ENCODE assay signal across 18 cellular contexts in the genomic region with DNA sequence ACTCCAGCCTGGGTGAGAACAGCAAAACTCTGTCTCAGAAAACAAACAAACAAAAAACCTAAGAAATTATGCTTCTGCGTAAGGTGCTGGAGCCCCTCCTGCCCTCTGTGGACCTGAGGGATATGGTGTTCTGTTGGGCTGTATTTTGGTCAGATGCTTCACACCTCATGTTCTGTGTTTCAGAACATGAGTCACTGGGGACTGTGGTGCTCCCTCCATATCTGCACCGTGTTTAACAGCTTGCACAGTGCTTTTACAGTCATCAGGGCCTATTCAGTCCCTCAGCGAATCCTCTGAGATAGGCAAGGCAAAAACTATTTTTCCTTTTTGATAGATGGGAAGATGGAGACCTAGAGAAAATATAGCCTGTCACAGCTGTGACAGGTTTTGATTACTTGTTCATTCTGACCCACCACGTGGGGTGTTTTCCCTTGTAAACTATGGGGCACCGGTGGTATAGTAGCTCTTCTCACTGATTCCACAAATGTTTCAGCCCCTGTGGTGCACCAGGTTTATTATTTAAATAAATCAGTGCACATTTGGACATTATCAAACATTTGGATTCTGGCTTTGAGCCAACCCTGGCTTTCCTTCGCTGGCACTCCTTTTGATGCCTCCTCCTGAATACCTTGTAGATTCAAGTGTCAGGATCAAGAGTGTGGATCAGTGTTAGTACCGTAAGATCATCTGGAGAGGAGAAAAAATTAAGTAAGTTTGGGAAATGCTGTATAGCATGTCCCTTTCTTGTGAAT. TPM values are rescaled to one million over a fixed set of nuclear protein-coding genes. Genes with fewer than 3 reads are reported as not detected.
DNase-seq lines count a peak whose midpoint lies in the region; ATAC-seq, FAIRE-seq and TF ChIP-seq lines count a peak whose summit lies in the region.
"Had no signal": no experiment of that assay in that cellular context is flagged by ENCODE, and none has a peak within 500 bp of the region (broad histone marks: within the 10 kb centered on the region; RNA-seq: fewer than 3 reads in every experiment).

No MANE protein-coding gene starts in this region.

- H3K27me3 ChIP-seq in CD8-positive, alpha-beta T cell (ENCODE audit: insufficient read depth, low read length) = no peaks in the 10 kb centered on the region
- no peaks in the 10 kb centered on the region for H3K27me3 ChIP-seq in K562 (ENCODE audit: control insufficient read depth in 2 of 2, insufficient read depth in 2 of 2, low read length in 2 of 2)

- DNase-seq in CD8-positive, alpha-beta T cell = no peak
- DNase-seq in K562 (ENCODE audit: extremely low read depth in 1 of 4, low spot score in 3 of 4) (no peak), SKM-1 treated with dmso at 0.1 percent for 144 hours (lab: John Stamatoyannopoulos, UW; ENCODE audit: unreplicated experiment) (no peak), NCI-H1436 (lab: John Stamatoyannopoulos, UW) (no peak)
- DNase-seq: activated CD4-positive, CD25-positive, alpha-beta regulatory T cell; Karpas-422; NCI-H1930; NCI-H226; NCI-H774; nephron progenitor cell; OCI-M1; trophoblast cell had no signal

- TF ChIP-seq CTCF in CD8-positive, alpha-beta T cell (IDR thresholded peaks at IDR 0.05) = no peak
- no peak for TF ChIP-seq CTCF in K562 (IDR thresholded peaks at IDR 0.05 in 2 of 3, conservative IDR thresholded peaks at IDR 0.05 in 1 of 3; ENCODE audit: insufficient read depth in 2 of 3, low read depth in 1 of 3, low read length in 3 of 3)

- H3K36me3 ChIP-seq in CD8-positive, alpha-beta T cell (ENCODE audit: insufficient read depth, low read length) = peaks cover 34% of the 10 kb centered on the region
- peaks cover 68% of the 10 kb centered on the region; the same call in 2 of the 3 replicates for H3K36me3 ChIP-seq in K562 (ENCODE audit: control insufficient read depth, insufficient read depth, low read length)

- no peaks in the 10 kb centered on the region for H3K4me1 ChIP-seq in CD8-positive, alpha-beta T cell (ENCODE audit: insufficient read depth, low read length)
- no peaks in the 10 kb centered on the region for H3K4me1 ChIP-seq in K562 (replicated peaks in 1 of 2; ENCODE audit: control insufficient read depth in 2 of 2, insufficient read depth in 2 of 2, low read length in 2 of 2)
- H3K4me1 ChIP-seq: parathyroid adenoma had no signal

- H3K4me3 ChIP-seq in CD8-positive, alpha-beta T cell (ENCODE audit: low read depth, low read length) = no peak overlapping the region
- no peak overlapping the region for H3K4me3 ChIP-seq in K562

- no peak overlapping the region for H3K9ac ChIP-seq in K562 (ENCODE audit: insufficient read depth in 1 of 2, low read depth in 2 of 2, low read length in 2 of 2)
- H3K9ac ChIP-seq: parathyroid adenoma had no signal

- H3K36me3 Mint-ChIP-seq in CD8-positive, alpha-beta T cell = peaks cover 83% of the 10 kb centered on the region
- peaks cover 62% of the 10 kb centered on the region for H3K36me3 Mint-ChIP-seq in stimulated activated memory B cell treated with anti-CD40 and anti-IgM and Interleukin-4, amounts not matched to agents 10 μg/mL and 1 μg/mL and 100 μg/mL, for 72 hours

- peak overlapping the region; percentile 78 for H3K27ac Mint-ChIP-seq in CD8-positive, alpha-beta T cell
- peak overlapping the region; percentile 49 for H3K27ac Mint-ChIP-seq in stimulated activated memory B cell treated with anti-CD40 and anti-IgM and Interleukin-4, amounts not matched to agents 10 μg/mL and 1 μg/mL and 100 μg/mL, for 72 hours

- no peaks in the 10 kb centered on the region for H3K9me3 Mint-ChIP-seq in CD8-positive, alpha-beta T cell
- H3K9me3 Mint-ChIP-seq in stimulated activated memory B cell treated with anti-CD40 and anti-IgM and Interleukin-4, amounts not matched to agents 10 μg/mL and 1 μg/mL and 100 μg/mL, for 72 hours = no peaks in the 10 kb centered on the region
- H3K9me3 Mint-ChIP-seq: nephron progenitor cell had no signal

- H3K9me1 ChIP-seq in K562 (ENCODE audit: control insufficient read depth, insufficient read depth, low read length) = no peaks in the 10 kb centered on the region

- H3K79me2 ChIP-seq in K562 (ENCODE audit: control insufficient read depth, insufficient read depth, low read length) = no peaks in the 10 kb centered on the region

- H3K9me3 ChIP-seq in CD8-positive, alpha-beta T cell (ENCODE audit: low read length) = no peaks in the 10 kb centered on the region
- H3K9me3 ChIP-seq in K562 (replicated peaks; ENCODE audit: control insufficient read depth, insufficient read depth, low read depth, low read length) = no peaks in the 10 kb centered on the region

- CTCF ChIA-PET in CD8-positive, alpha-beta T cell (lab: Charles Lee) = no interaction called here
- CTCF ChIA-PET in K562 (lab: Yijun Ruan, JAX; ENCODE audit: low intra/inter-chr PET ratio) = no interaction called here

- H3K4me3 Mint-ChIP-seq in CD8-positive, alpha-beta T cell = no peak overlapping the region
- H3K4me3 Mint-ChIP-seq in stimulated activated memory B cell treated with anti-CD40 and anti-IgM and Interleukin-4, amounts not matched to agents 10 μg/mL and 1 μg/mL and 100 μg/mL, for 72 hours = no peak overlapping the region
- H3K4me3 Mint-ChIP-seq: nephron progenitor cell had no signal

- no peak for TF ChIP-seq RAD21 in Ishikawa (IDR thresholded peaks at IDR 0.05; ENCODE audit: low read depth)
- no peak for TF ChIP-seq RAD21 in K562 (CRISPR knock-in tag; conservative IDR thresholded peaks at IDR 0.05 in 1 of 2, IDR thresholded peaks at IDR 0.05 in 1 of 2)

- H3K4me2 ChIP-seq in K562 (ENCODE audit: insufficient read depth, low read length) = no peak overlapping the region

- 65% methylated on average over 7 of the region's 7 CpGs for WGBS in K562 (ENCODE audit: insufficient coverage, low coverage, missing lambda C conversion rate)

- no peaks in the 10 kb centered on the region for H4K20me1 ChIP-seq in K562 (replicated peaks; ENCODE audit: control insufficient read depth, insufficient read depth, low read length)

- in situ Hi-C loops in K562 (cut with MboI) = no loop called here

- H2AFZ ChIP-seq in K562 (ENCODE audit: low read depth, low read length) = no peak overlapping the region
- H2AFZ ChIP-seq: parathyroid adenoma had no signal

- no peak for ATAC-seq in CD8-positive, alpha-beta T cell
- ATAC-seq in K562 (no peak), GM18868 (IDR thresholded peaks at IDR 0.05; ENCODE audit: unreplicated experiment) (no peak)
- no peak for ATAC-seq in stimulated activated memory B cell treated with anti-CD40 and anti-IgM and Interleukin-4, amounts not matched to agents 10 μg/mL and 1 μg/mL and 100 μg/mL, for 72 hours

- BruUV-seq in K562 (replicated peaks; lab: Mats Ljungman, UMichigan) = no TSS peak

- POLR2A ChIA-PET in CD8-positive, alpha-beta T cell (lab: Charles Lee) = interaction anchor here (1.1 kb wide), 1 partner anchor 10 kb away, joined by 4 read pairs; a partner anchor contains a TSS
- POLR2A ChIA-PET in K562 (lab: Yijun Ruan, JAX) = interaction anchor here (2.3 kb wide), 1 partner anchor 9 kb away, joined by 5 read pairs; a partner anchor contains a TSS

- intact Hi-C loops in CD8-positive, alpha-beta T cell (cut with DNase I, micrococcal nuclease) = loop anchor here in 1 of 2 experiments (1.0 kb wide), 1 partner anchor 268 kb away; no protein-coding TSS in a partner anchor
- intact Hi-C loops in K562 (cut with micrococcal nuclease) = no loop called here

- no peaks in the 10 kb centered on the region for H3K27me3 Mint-ChIP-seq in CD8-positive, alpha-beta T cell (ENCODE audit: low read depth)
- H3K27me3 Mint-ChIP-seq in stimulated activated memory B cell treated with anti-CD40 and anti-IgM and Interleukin-4, amounts not matched to agents 10 μg/mL and 1 μg/mL and 100 μg/mL, for 72 hours = no peaks in the 10 kb centered on the region

- peak; percentile 40 for FAIRE-seq in K562 (lab: Jason Lieb, UNC)
- FAIRE-seq: GM12892, H1 had no signal

- TF ChIP-seq POLR2A in K562 (conservative IDR thresholded peaks at IDR 0.05) = no peak

- H3K4me1 Mint-ChIP-seq in CD8-positive, alpha-beta T cell (ENCODE audit: low read depth) = peaks cover 4% of the 10 kb centered on the region
- peaks cover 14% of the 10 kb centered on the region for H3K4me1 Mint-ChIP-seq in stimulated activated memory B cell treated with anti-CD40 and anti-IgM and Interleukin-4, amounts not matched to agents 10 μg/mL and 1 μg/mL and 100 μg/mL, for 72 hours
- H3K4me1 Mint-ChIP-seq: nephron progenitor cell had no signal

- no peak overlapping the region for H3K27ac ChIP-seq in CD8-positive, alpha-beta T cell (ENCODE audit: low read depth, low read length)
- H3K27ac ChIP-seq in K562 (ENCODE audit: extremely low read depth, low read depth, low read length) = no peak overlapping the region
- H3K27ac ChIP-seq: parathyroid adenoma had no signal

- TF ChIP-seq EP300 in Ishikawa (IDR thresholded peaks at IDR 0.05; ENCODE audit: borderline replicate concordance) = no peak
- TF ChIP-seq EP300 in K562 (IDR thresholded peaks at IDR 0.05; ENCODE audit: low read length) = no peak

RNA-seq across cellular contexts. Expression of a gene that starts 9.6 kb away (rescaled TPM):
- 10 to 100 TPM; 12.3 TPM for total RNA-seq in CD8-positive, alpha-beta T cell
- 10.0 and 15.3 TPM in 2 replicates for total RNA-seq in K562 (2011; cell fraction: chromatin; rRNA removed; ENCODE audit: low replicate concordance)
- total RNA-seq in K562 (2011; cell fraction: nucleolus; rRNA removed) = 5.7 and 7.5 TPM in 2 replicates
- total RNA-seq in K562 (2011; cell fraction: nucleoplasm; rRNA removed) = 7.3 and 10.5 TPM in 2 replicates
- total RNA-seq in K562 (2014; rRNA removed) (1.7 and 2.3 TPM in 2 replicates), K562 (2014; rRNA removed; fragmentation: Illumina TruSeq; extraction: Trizol) (3.7 and 3.8 TPM in 2 replicates), K562 (2015; rRNA removed; fragmentation: Illumina TruSeq; extraction: Trizol) (2.8 and 3.4 TPM in 2 replicates), K562 (2021) (6.6 and 7.0 TPM in 2 replicates)
- polyA plus RNA-seq in K562 (2011; rRNA removed) (1.8 and 1.9 TPM in 2 replicates), K562 (2014; fragmentation: Illumina TruSeq; extraction: Trizol) (4.2 and 4.6 TPM in 2 replicates), K562 (2014; fragmentation: Nextera tagmentation; extraction: Ambion mirVana) (1 to 10 TPM; 1.1 to 1.5 TPM), K562 (2014; rRNA removed) (2.6 and 2.9 TPM in 2 replicates)
- polyA plus RNA-seq in K562 (2011; cell fraction: cytosol; rRNA removed) = 1.2 and 1.7 TPM in 2 replicates
- 2.0 and 5.5 TPM in 2 replicates for polyA plus RNA-seq in K562 (2011; cell fraction: nucleus; rRNA removed)
- polyA plus RNA-seq in K562 (2012) = 3.4 and 3.8 TPM in 2 replicates
- polyA minus RNA-seq in K562 (2011; rRNA and poly(A)+ RNA removed) = 2.9 and 3.0 TPM in 2 replicates
- 2.0 and 3.1 TPM in 2 replicates for polyA minus RNA-seq in K562 (2011; cell fraction: cytosol; rRNA and poly(A)+ RNA removed)
- 1.5 and 2.7 TPM in 2 replicates for polyA minus RNA-seq in K562 (2011; cell fraction: nucleus; rRNA and poly(A)+ RNA removed)

RNA-seq across cellular contexts. Expression of a gene that starts 36.6 kb away (rescaled TPM):
- total RNA-seq in CD8-positive, alpha-beta T cell = 10 to 100 TPM; 39.0 to 46.0 TPM
- 69.8 and 104 TPM in 2 replicates for total RNA-seq in K562 (2011; cell fraction: chromatin; rRNA removed; ENCODE audit: low replicate concordance)
- 129 and 134 TPM in 2 replicates for total RNA-seq in K562 (2011; cell fraction: nucleolus; rRNA removed)
- total RNA-seq in K562 (2011; cell fraction: nucleoplasm; rRNA removed) = 110 and 125 TPM in 2 replicates
- total RNA-seq in K562 (2014; rRNA removed) (24.7 and 26.4 TPM in 2 replicates), K562 (2014; rRNA removed; fragmentation: Illumina TruSeq; extraction: Trizol) (40.2 and 47.5 TPM in 2 replicates), K562 (2015; rRNA removed; fragmentation: Illumina TruSeq; extraction: Trizol) (32.5 and 34.7 TPM in 2 replicates), K562 (2021) (43.1 and 48.8 TPM in 2 replicates)
- polyA plus RNA-seq in K562 (2011; rRNA removed) (107 and 130 TPM in 2 replicates), K562 (2014; fragmentation: Illumina TruSeq; extraction: Trizol) (55.6 and 58.3 TPM in 2 replicates), K562 (2014; fragmentation: Nextera tagmentation; extraction: Ambion mirVana) (10 to 100 TPM; 73.1 to 93.2 TPM), K562 (2014; rRNA removed) (34.7 and 38.6 TPM in 2 replicates)
- polyA plus RNA-seq in K562 (2011; cell fraction: cytosol; rRNA removed) = 115 and 165 TPM in 2 replicates
- 76.3 and 79.4 TPM in 2 replicates for polyA plus RNA-seq in K562 (2011; cell fraction: nucleus; rRNA removed)
- polyA plus RNA-seq in K562 (2012) = 42.5 and 62.4 TPM in 2 replicates
- polyA minus RNA-seq in K562 (2011; rRNA and poly(A)+ RNA removed) = 202 and 263 TPM in 2 replicates
- polyA minus RNA-seq in K562 (2011; cell fraction: cytosol; rRNA and poly(A)+ RNA removed) = 83.5 and 95.9 TPM in 2 replicates
- 25.7 and 39.3 TPM in 2 replicates for polyA minus RNA-seq in K562 (2011; cell fraction: nucleus; rRNA and poly(A)+ RNA removed)
